In genomic region chr1:244840219-244840794, GRCh38 we compare ENCODE assay signal across 12 cellular contexts. TPM values are rescaled to one million over a fixed set of nuclear protein-coding genes. Genes with fewer than 3 reads are reported as not detected.
DNase-seq lines count a peak whose midpoint lies in the region; ATAC-seq and TF ChIP-seq lines count a peak whose summit lies in the region.
"Had no signal": no experiment of that assay in that cellular context is flagged by ENCODE, and none has a peak within 500 bp of the region (broad histone marks: within the 10 kb centered on the region; RNA-seq: fewer than 3 reads in every experiment).

No MANE protein-coding gene starts in this region.

- POLR2A ChIA-PET in activated CD4-positive, alpha-beta memory T cell treated with anti-CD3 and anti-CD28 coated beads for 36 hours (lab: Charles Lee), result interaction anchor here (1.1 to 8.5 kb wide), 3 partner anchors 7 to 21 kb away, joined by 3 to 219 read pairs (median 56); partner anchors contain the start of gene HNRNPU

- H3K4me1 Mint-ChIP-seq in activated CD4-positive, alpha-beta memory T cell treated with anti-CD3 and anti-CD28 coated beads for 36 hours (ENCODE audit: low read depth), result peaks cover 74% of the 10 kb centered on the region
- peaks cover 27% of the 10 kb centered on the region for H3K4me1 Mint-ChIP-seq in memory B cell

- no peaks in the 10 kb centered on the region for H3K27me3 Mint-ChIP-seq in activated CD4-positive, alpha-beta memory T cell treated with anti-CD3 and anti-CD28 coated beads for 36 hours
- H3K27me3 Mint-ChIP-seq in memory B cell, result no peaks in the 10 kb centered on the region

- H3K9me3 ChIP-seq in right cardiac atrium (ENCODE audit: control insufficient read depth, low read length) (no peaks in the 10 kb centered on the region), upper lobe of right lung (no peaks in the 10 kb centered on the region)
- H3K9me3 ChIP-seq: colonic mucosa had no signal

- ATAC-seq in right cardiac atrium (no peak), memory B cell (ENCODE audit: low read depth) (no peak), upper lobe of right lung (no peak), HG03159 (IDR thresholded peaks at IDR 0.05; ENCODE audit: unreplicated experiment) (no peak)
- ATAC-seq: Right ventricle myocardium inferior had no signal

- intact Hi-C loops in right cardiac atrium (cut with DNase I), result no loop called here
- intact Hi-C loops in cardiac septum (cut with DNase I), result no loop called here
- intact Hi-C loops in activated CD4-positive, alpha-beta memory T cell treated with anti-CD3 and anti-CD28 coated beads for 36 hours (cut with micrococcal nuclease), result no loop called here
- intact Hi-C loops in upper lobe of right lung (cut with DNase I), result no loop called here

- TF ChIP-seq CTCF in upper lobe of right lung (IDR thresholded peaks at IDR 0.05), result no peak

- no peak for DNase-seq in right cardiac atrium
- no peak for DNase-seq in cardiac septum (ENCODE audit: low spot score)
- DNase-seq in activated CD4-positive, alpha-beta memory T cell treated with anti-CD3 and anti-CD28 coated beads for 36 hours, result no peak
- no peak for DNase-seq in memory B cell (ENCODE audit: low spot score in 2 of 2)
- DNase-seq in upper lobe of right lung, result no peak
- DNase-seq in OCI-M1 (lab: John Stamatoyannopoulos, UW), result no peak
- DNase-seq in GF-D8 (lab: John Stamatoyannopoulos, UW), result no peak
- DNase-seq: colonic mucosa, NCI-H2081 treated with DMSO at 0.1 percent for 48 hours had no signal

- H3K4me3 ChIP-seq in right cardiac atrium (ENCODE audit: low read length) (no peak overlapping the region), upper lobe of right lung (no peak overlapping the region)
- H3K4me3 ChIP-seq: colonic mucosa had no signal

- H3K4me3 Mint-ChIP-seq in activated CD4-positive, alpha-beta memory T cell treated with anti-CD3 and anti-CD28 coated beads for 36 hours, result no peak overlapping the region
- no peak overlapping the region for H3K4me3 Mint-ChIP-seq in memory B cell

- 60% methylated on average over 5 of the region's 5 CpGs for WGBS in right cardiac atrium

- H3K4me1 ChIP-seq in right cardiac atrium (ENCODE audit: control insufficient read depth, insufficient read depth, low read length) (peaks cover 4% of the 10 kb centered on the region), upper lobe of right lung (peaks cover 35% of the 10 kb centered on the region)

- H3K36me3 ChIP-seq in upper lobe of right lung, result peaks cover 61% of the 10 kb centered on the region

- H3K27ac Mint-ChIP-seq in activated CD4-positive, alpha-beta memory T cell treated with anti-CD3 and anti-CD28 coated beads for 36 hours, result peak overlapping the region; percentile 59
- H3K27ac Mint-ChIP-seq in memory B cell, result peak overlapping the region; percentile 60

- H3K27ac ChIP-seq in right cardiac atrium (ENCODE audit: low read length), result peak overlapping the region; percentile 29
- peak overlapping the region; percentile 18 for H3K27ac ChIP-seq in upper lobe of right lung
- H3K27ac ChIP-seq: C4-2B had no signal

- no peaks in the 10 kb centered on the region for H3K9me3 Mint-ChIP-seq in activated CD4-positive, alpha-beta memory T cell treated with anti-CD3 and anti-CD28 coated beads for 36 hours
- H3K9me3 Mint-ChIP-seq in memory B cell, result peaks cover 1% of the 10 kb centered on the region

- H3K36me3 Mint-ChIP-seq in activated CD4-positive, alpha-beta memory T cell treated with anti-CD3 and anti-CD28 coated beads for 36 hours, result peaks cover 70% of the 10 kb centered on the region
- H3K36me3 Mint-ChIP-seq in memory B cell, result peaks cover 16% of the 10 kb centered on the region

- H3K27me3 ChIP-seq in right cardiac atrium (ENCODE audit: control insufficient read depth, insufficient read depth), result no peaks in the 10 kb centered on the region
- no peaks in the 10 kb centered on the region for H3K27me3 ChIP-seq in upper lobe of right lung
- H3K27me3 ChIP-seq: colonic mucosa had no signal

- CTCF ChIA-PET in activated CD4-positive, alpha-beta memory T cell treated with anti-CD3 and anti-CD28 coated beads for 36 hours (lab: Charles Lee), result interaction anchor here (1.1 to 2.1 kb wide), 5 partner anchors 10 to 203 kb away, joined by 3 to 12 read pairs (median 4); partner anchors contain the start of gene HNRNPU

RNA-seq across cellular contexts. Expression of gene COX20, which starts 4.8 kb away (rescaled TPM):
- total RNA-seq in right cardiac atrium, result 10 to 100 TPM; 57.8 to 68.5 (median 63.0) TPM
- 121 TPM for polyA plus RNA-seq in right cardiac atrium
- 83.7 TPM for total RNA-seq in cardiac septum
- 10 to 100 TPM; 23.4 to 27.8 TPM for total RNA-seq in activated CD4-positive, alpha-beta memory T cell treated with anti-CD3 and anti-CD28 coated beads for 36 hours
- total RNA-seq in upper lobe of right lung, result 25.0 TPM

RNA-seq across cellular contexts. Expression of gene HNRNPU, which starts 24.0 kb away (rescaled TPM):
- 100 to 1,000 TPM; 180 to 194 (median 184) TPM for total RNA-seq in right cardiac atrium
- polyA plus RNA-seq in right cardiac atrium, result 112 TPM
- 192 TPM for total RNA-seq in cardiac septum
- 100 to 1,000 TPM; 410 to 421 TPM for total RNA-seq in activated CD4-positive, alpha-beta memory T cell treated with anti-CD3 and anti-CD28 coated beads for 36 hours
- 273 TPM for total RNA-seq in upper lobe of right lung
